Comparison of ENCODE assay signal across 33 cellular contexts in genomic region chr10:16685551-16685950, GRCh38.
DNase-seq lines count a peak whose midpoint lies in the region; ATAC-seq, FAIRE-seq and TF ChIP-seq lines count a peak whose summit lies in the region.
"Had no signal": no experiment of that assay in that cellular context is flagged by ENCODE, and none has a peak within 500 bp of the region (broad histone marks: within the 10 kb centered on the region; RNA-seq: fewer than 3 reads in every experiment).

No MANE protein-coding gene starts in this region.

- H3K4me1 ChIP-seq in Loucy (ENCODE audit: insufficient read depth, low read length, poor library complexity, severe bottlenecking) (peaks cover 12% of the 10 kb centered on the region), hepatocyte (ENCODE audit: insufficient read depth) (no peaks in the 10 kb centered on the region), trophoblast cell (ENCODE audit: control insufficient read depth in 1 of 2, insufficient read depth in 2 of 2, low read length in 2 of 2) (no peaks in the 10 kb centered on the region), small intestine (ENCODE audit: control insufficient read depth in 2 of 2, insufficient read depth in 1 of 2, low read depth in 1 of 2, low read length in 1 of 2) (no peaks in the 10 kb centered on the region), suprapubic skin (no peaks in the 10 kb centered on the region)
- H3K4me1 ChIP-seq: A549; BE2C; BLaER1; BLaER1 treated with 17β-estradiol and CSF1 and Interleukin-3, amounts not matched to agents 10 nM and 100 nM had no signal

- H3K14ac ChIP-seq in trophoblast cell (ENCODE audit: low read length), result no peak overlapping the region

- H4K8ac ChIP-seq in trophoblast cell (ENCODE audit: low read depth, low read length), result no peak overlapping the region

- H3K9me2 ChIP-seq in Loucy (replicated peaks; ENCODE audit: low read depth, low read length), result no peaks in the 10 kb centered on the region
- no peaks in the 10 kb centered on the region for H3K9me2 ChIP-seq in hepatocyte (replicated peaks; ENCODE audit: insufficient read depth)

- no peak overlapping the region for H3K4ac ChIP-seq in trophoblast cell (ENCODE audit: low read depth, low read length)

- no peak overlapping the region for H4K12ac ChIP-seq in trophoblast cell (ENCODE audit: low read depth, low read length)

- no peak for ATAC-seq in HG02759 (IDR thresholded peaks at IDR 0.05; ENCODE audit: unreplicated experiment)
- ATAC-seq: A549; CD8-positive, alpha-beta T cell had no signal

- no peaks in the 10 kb centered on the region for H3K79me2 ChIP-seq in Loucy (ENCODE audit: insufficient read depth, low read length)
- H3K79me2 ChIP-seq in hepatocyte, result no peaks in the 10 kb centered on the region
- no peaks in the 10 kb centered on the region for H3K79me2 ChIP-seq in trophoblast cell (ENCODE audit: control insufficient read depth, insufficient read depth, low read length, poor library complexity)

- H2AFZ ChIP-seq in Loucy (ENCODE audit: low read length) (no peak overlapping the region), hepatocyte (no peak overlapping the region), trophoblast cell (ENCODE audit: insufficient read depth, low read length, poor library complexity) (no peak overlapping the region)

- no peak overlapping the region for H3K18ac ChIP-seq in trophoblast cell (ENCODE audit: low read length)

- H3F3A ChIP-seq in Loucy (ENCODE audit: low read depth), result no peaks in the 10 kb centered on the region

- H3K27me3 ChIP-seq in Loucy (ENCODE audit: insufficient read depth, low read length, poor library complexity, severe bottlenecking), result no peaks in the 10 kb centered on the region
- H3K27me3 ChIP-seq in hepatocyte, result no peaks in the 10 kb centered on the region
- no peaks in the 10 kb centered on the region for H3K27me3 ChIP-seq in trophoblast cell (ENCODE audit: insufficient read depth, low read length)
- H3K27me3 ChIP-seq in small intestine (ENCODE audit: control insufficient read depth in 2 of 2, insufficient read depth in 2 of 2, low read length in 2 of 2), result no peaks in the 10 kb centered on the region
- H3K27me3 ChIP-seq in suprapubic skin, result no peaks in the 10 kb centered on the region
- H3K27me3 ChIP-seq: BE2C; BLaER1; BLaER1 treated with 17β-estradiol and CSF1 and Interleukin-3, amounts not matched to agents 10 nM and 100 nM had no signal

- H3K9me3 ChIP-seq in Loucy (ENCODE audit: insufficient read depth, low read depth, low read length) (no peaks in the 10 kb centered on the region), hepatocyte (ENCODE audit: low read depth) (no peaks in the 10 kb centered on the region), trophoblast cell (ENCODE audit: insufficient read depth, low read depth, low read length) (no peaks in the 10 kb centered on the region), small intestine (ENCODE audit: control insufficient read depth, low read depth) (no peaks in the 10 kb centered on the region), suprapubic skin (no peaks in the 10 kb centered on the region)
- H3K9me3 ChIP-seq: A549; BE2C; BLaER1; BLaER1 treated with 17β-estradiol and CSF1 and Interleukin-3, amounts not matched to agents 10 nM and 100 nM; Caco-2 had no signal

- no peak overlapping the region for H3K23ac ChIP-seq in trophoblast cell (ENCODE audit: low read length)

- H2BK120ac ChIP-seq in trophoblast cell (ENCODE audit: insufficient read depth, low read length, poor library complexity), result no peak overlapping the region

- H3K4me2 ChIP-seq in Loucy (ENCODE audit: low read depth, low read length, poor library complexity, severe bottlenecking), result peak overlapping the region; percentile 15
- H3K4me2 ChIP-seq in hepatocyte, result no peak overlapping the region
- H3K4me2 ChIP-seq in trophoblast cell (ENCODE audit: low read length), result no peak overlapping the region
- H3K4me2 ChIP-seq: A549; BLaER1; BLaER1 treated with 17β-estradiol and CSF1 and Interleukin-3, amounts not matched to agents 10 nM and 100 nM had no signal

- 78% methylated on average over 6 of the region's 6 CpGs for WGBS in hepatocyte (ENCODE audit: low lambda C conversion rate, missing lambda C conversion rate)
- WGBS in trophoblast cell (ENCODE audit: extremely low coverage, insufficient coverage, insufficient read length), result no CpG with 5 or more reads among the region's 6 CpGs
- WGBS in small intestine, 3 donors, result 45 to 88% (median 84%) methylated on average over 6 of the region's 6 CpGs
- WGBS in suprapubic skin, result 87% methylated on average over 6 of the region's 6 CpGs

- H2AK5ac ChIP-seq in trophoblast cell (ENCODE audit: low read length), result no peak overlapping the region

- H4K20me1 ChIP-seq in Loucy (ENCODE audit: insufficient read depth, low read length, poor library complexity, severe bottlenecking) (no peaks in the 10 kb centered on the region), hepatocyte (ENCODE audit: insufficient read depth, poor library complexity, severe bottlenecking) (no peaks in the 10 kb centered on the region)
- H4K20me1 ChIP-seq: BLaER1 had no signal

- H3K4me3 ChIP-seq in Loucy (ENCODE audit: low read length, poor library complexity, severe bottlenecking), result no peak overlapping the region
- no peak overlapping the region for H3K4me3 ChIP-seq in hepatocyte
- no peak overlapping the region for H3K4me3 ChIP-seq in trophoblast cell (ENCODE audit: low read depth, low read length)
- H3K4me3 ChIP-seq in small intestine (ENCODE audit: low read depth in 1 of 2, low read length in 2 of 2), result no peak overlapping the region
- H3K4me3 ChIP-seq in suprapubic skin, result no peak overlapping the region
- H3K4me3 ChIP-seq: A549; BLaER1; BLaER1 treated with 17β-estradiol and CSF1 and Interleukin-3, amounts not matched to agents 10 nM and 100 nM had no signal

- H2BK12ac ChIP-seq in trophoblast cell (ENCODE audit: low read length), result no peak overlapping the region

- no peak overlapping the region for H4K91ac ChIP-seq in trophoblast cell (ENCODE audit: low read depth, low read length)

- FAIRE-seq in small intestine (lab: Jason Lieb, UNC), result no peak
- FAIRE-seq: A204.1, A549, D721Med had no signal

- H3K36me3 ChIP-seq in Loucy (ENCODE audit: insufficient read depth, low read length), result 0 out of 2 replicates have a peak, but pooled peaks cover 2% of the 10 kb centered on the region
- H3K36me3 ChIP-seq in hepatocyte (replicated peaks; ENCODE audit: insufficient read depth, low read depth), result no peaks in the 10 kb centered on the region
- peaks cover 0 to 1% of the 10 kb centered on the region in 2 experiments for H3K36me3 ChIP-seq in trophoblast cell (ENCODE audit: control insufficient read depth in 1 of 2, insufficient read depth in 2 of 2, low read length in 2 of 2)
- H3K36me3 ChIP-seq in small intestine (ENCODE audit: control insufficient read depth in 2 of 2, insufficient read depth in 2 of 2, low read length in 2 of 2), result no peaks in the 10 kb centered on the region
- H3K36me3 ChIP-seq in suprapubic skin, result no peaks in the 10 kb centered on the region
- H3K36me3 ChIP-seq: BE2C had no signal

- no peak for TF ChIP-seq POLR2A in suprapubic skin (IDR thresholded peaks at IDR 0.05)

- no peak overlapping the region for H3K9ac ChIP-seq in Loucy (ENCODE audit: low read depth, low read length, poor library complexity, severe bottlenecking)
- no peak overlapping the region for H3K9ac ChIP-seq in trophoblast cell (ENCODE audit: low read length)
- H3K9ac ChIP-seq: BLaER1; BLaER1 treated with 17β-estradiol and CSF1 and Interleukin-3, amounts not matched to agents 10 nM and 100 nM had no signal

- TF ChIP-seq EP300 in suprapubic skin (IDR thresholded peaks at IDR 0.05), result no peak

- TF ChIP-seq CTCF in Loucy (conservative IDR thresholded peaks at IDR 0.05; ENCODE audit: low read length) (no peak), hepatocyte (IDR thresholded peaks at IDR 0.05; ENCODE audit: poor library complexity) (no peak), suprapubic skin (IDR thresholded peaks at IDR 0.05) (no peak)

- no peaks in the 10 kb centered on the region for H3K79me1 ChIP-seq in trophoblast cell (ENCODE audit: low read length)

- no peak overlapping the region for H2BK5ac ChIP-seq in trophoblast cell (ENCODE audit: low read depth, low read length, poor library complexity)

- DNase-seq in hepatocyte (ENCODE audit: low spot score) (peak; percentile 4), trophoblast cell (peak; percentile 70 to 77), small intestine (peak; percentile 65), C1 segment of cervical spinal cord (lab: John Stamatoyannopoulos, UW) (no peak), suprapubic skin (ENCODE audit: low spot score in 2 of 2) (no peak)
- no peak for DNase-seq in effector CD8-positive, alpha-beta T cell (lab: John Stamatoyannopoulos, UW)
- DNase-seq: 8988T; ACHN; AML-193; BE2C; Calu3; CD4-positive, alpha-beta memory T cell; CD4-positive, alpha-beta T cell; CD4-positive, CD25-positive, alpha-beta regulatory T cell; CD8-positive, alpha-beta memory T cell; CD8-positive, alpha-beta T cell; COR-L47; DMS 273 treated with DMSO at 0.1 percent for 48 hours; DMS53; DMS79; DMS79 treated with DMSO at 0.1 percent for 48 hours; DND-41; EL had no signal

- H3K27ac ChIP-seq in hepatocyte (peak overlapping the region; percentile 41), trophoblast cell (ENCODE audit: low read depth, low read length) (no peak overlapping the region), small intestine (ENCODE audit: low read depth in 1 of 2, low read length in 1 of 2) (no peak overlapping the region), suprapubic skin (no peak overlapping the region)
- H3K27ac ChIP-seq: 22Rv1; A549; BLaER1; BLaER1 treated with 17β-estradiol and CSF1 and Interleukin-3, amounts not matched to agents 10 nM and 100 nM; C4-2B had no signal

Comparison
In these comparisons a context has a peak if more than half of its experiments do, and no peak if none do; other contexts are left out.
1. DNase-seq: peak in hepatocyte (single experiment), trophoblast cell (2 of 2) and small intestine (single experiment); none in C1 segment of cervical spinal cord (0 of 14), suprapubic skin (0 of 2) and effector CD8-positive, alpha-beta T cell (single experiment).